ENCODE assay signal across 16 cellular contexts in genomic region chrX:43551590-43551989, GRCh38.
A peak's percentile ranks its signal among the peaks of the same experiment; 100 is the strongest.
DNase-seq lines count a peak whose midpoint lies in the region; ATAC-seq and TF ChIP-seq lines count a peak whose summit lies in the region.
"Had no signal": no experiment of that assay in that cellular context is flagged by ENCODE, and none has a peak within 500 bp of the region (broad histone marks: within the 10 kb centered on the region; RNA-seq: fewer than 3 reads in every experiment).

No MANE protein-coding gene starts in this region.

- no peaks in the 10 kb centered on the region for H3K27me3 ChIP-seq in Caco-2 (replicated peaks; ENCODE audit: control insufficient read depth, insufficient read depth, low read length)
- H3K27me3 ChIP-seq in PC-9 (ENCODE audit: insufficient read depth, low read depth): no peaks in the 10 kb centered on the region
- no peaks in the 10 kb centered on the region for H3K27me3 ChIP-seq in foreskin keratinocyte
- H3K27me3 ChIP-seq in muscle layer of duodenum (ENCODE audit: low read depth, low read length): no peaks in the 10 kb centered on the region
- H3K27me3 ChIP-seq: SJSA1 had no signal

- peaks cover 12% of the 10 kb centered on the region for H3K4me1 Mint-ChIP-seq in Caco-2 (ENCODE audit: low read depth, unreplicated experiment)

- no peaks in the 10 kb centered on the region for H3K36me3 Mint-ChIP-seq in Caco-2 (ENCODE audit: insufficient read depth, unreplicated experiment)

- no peak overlapping the region for H3K4me3 ChIP-seq in Caco-2 (ENCODE audit: low read depth, low read length)
- no peak overlapping the region for H3K4me3 ChIP-seq in PC-9
- no peak overlapping the region for H3K4me3 ChIP-seq in muscle layer of duodenum (ENCODE audit: low read depth in 1 of 2, low read length in 2 of 2)
- H3K4me3 ChIP-seq: lung, SJSA1 had no signal

- H3K9me3 ChIP-seq in Caco-2 (no peaks in the 10 kb centered on the region), PC-9 (ENCODE audit: insufficient read depth, low read depth) (no peaks in the 10 kb centered on the region), muscle layer of duodenum (ENCODE audit: control insufficient read depth in 1 of 2, low read length in 2 of 2) (no peaks in the 10 kb centered on the region)
- H3K9me3 ChIP-seq: SJSA1 had no signal

- TF ChIP-seq CTCF in Caco-2 (IDR thresholded peaks at IDR 0.05; ENCODE audit: insufficient read depth in 1 of 2, low read depth in 1 of 2, low read length in 1 of 2, severe bottlenecking in 1 of 2, unreplicated experiment in 1 of 2) (no peak), PC-9 (conservative IDR thresholded peaks at IDR 0.05) (no peak), foreskin keratinocyte (conservative IDR thresholded peaks at IDR 0.05) (no peak)

- no peaks in the 10 kb centered on the region for H3F3A ChIP-seq in PC-9 (ENCODE audit: insufficient read depth, low read depth)

- H3K79me2 ChIP-seq in PC-9 (ENCODE audit: low read depth): no peaks in the 10 kb centered on the region

- H3K4me3 Mint-ChIP-seq in Caco-2 (ENCODE audit: unreplicated experiment): no peak overlapping the region
- H3K4me3 Mint-ChIP-seq: activated naive CD8-positive, alpha-beta T cell; activated T-cell treated with anti-CD3 and anti-CD28 coated beads, Interleukin-2, amount 50 U/mL, for 72 hours; effector memory CD8-positive, alpha-beta T cell had no signal

- no peak for TF ChIP-seq POLR2A in erythroblast (IDR thresholded peaks at IDR 0.05; ENCODE audit: low read length)

- BruUV-seq in Caco-2 (replicated peaks; lab: Mats Ljungman, UMichigan) (no TSS peak), PC-9 (replicated peaks; lab: Mats Ljungman, UMichigan) (no TSS peak)

- H2AFZ ChIP-seq in PC-9: no peak overlapping the region

- intact Hi-C loops in Caco-2 (cut with micrococcal nuclease; ENCODE audit: unreplicated experiment) (loop anchor here (10.0 kb wide), 1 partner anchor 577 kb away; no protein-coding TSS in a partner anchor), PC-9 (cut with micrococcal nuclease; ENCODE audit: unreplicated experiment) (loop anchor here (10.0 kb wide), 2 partner anchors 103 to 383 kb away; partner anchors contain the start of gene MAOA)

- H3K9me3 Mint-ChIP-seq in Caco-2 (ENCODE audit: unreplicated experiment): peaks cover 13% of the 10 kb centered on the region
- H3K9me3 Mint-ChIP-seq: activated T-cell treated with anti-CD3 and anti-CD28 coated beads, Interleukin-2, amount 50 U/mL, for 72 hours; effector memory CD8-positive, alpha-beta T cell had no signal

- H3K27ac Mint-ChIP-seq in Caco-2 (ENCODE audit: unreplicated experiment): peak overlapping the region; percentile 51
- H3K27ac Mint-ChIP-seq: activated naive CD8-positive, alpha-beta T cell; activated T-cell treated with anti-CD3 and anti-CD28 coated beads, Interleukin-2, amount 50 U/mL, for 72 hours; effector memory CD8-positive, alpha-beta T cell had no signal

- H3K4me2 ChIP-seq in PC-9: peak overlapping the region; percentile 38; the same call in 1 of the 2 replicates

- H3K36me3 ChIP-seq in Caco-2 (ENCODE audit: control insufficient read depth, insufficient read depth, low read length) (no peaks in the 10 kb centered on the region), PC-9 (ENCODE audit: low read depth) (no peaks in the 10 kb centered on the region), muscle layer of duodenum (ENCODE audit: control insufficient read depth in 1 of 2, insufficient read depth in 2 of 2, low read length in 2 of 2) (no peaks in the 10 kb centered on the region)
- H3K36me3 ChIP-seq: SJSA1 had no signal

- peak; percentile 21 for ATAC-seq in foreskin keratinocyte
- ATAC-seq: activated T-cell treated with anti-CD3 and anti-CD28 coated beads, Interleukin-2, amount 50 U/mL, for 72 hours; effector memory CD8-positive, alpha-beta T cell had no signal

- H3K9me2 ChIP-seq in PC-9 (ENCODE audit: insufficient read depth): no peaks in the 10 kb centered on the region

- no peaks in the 10 kb centered on the region for H4K20me1 ChIP-seq in PC-9 (ENCODE audit: insufficient read depth)

- no peak overlapping the region for H3K27ac ChIP-seq in PC-9
- H3K27ac ChIP-seq in foreskin keratinocyte: no peak overlapping the region
- peak overlapping the region; percentile 31 for H3K27ac ChIP-seq in muscle layer of duodenum (ENCODE audit: low read length)
- H3K27ac ChIP-seq: SJSA1 had no signal

- DNase-seq in Caco-2 (no peak), PC-9 (no peak), foreskin keratinocyte (no peak), AG08396 (ENCODE audit: low spot score) (no peak), NCI-H2081 treated with DMSO at 0.1 percent for 48 hours (lab: John Stamatoyannopoulos, UW) (no peak), erythroblast (lab: John Stamatoyannopoulos, UW) (no peak), amygdala (lab: John Stamatoyannopoulos, UW) (no peak)
- DNase-seq: activated CD4-positive, alpha-beta T cell treated with anti-CD3 and anti-CD28 coated beads, Interleukin-2, amount 50 U/mL, for 4 hours; activated T-cell treated with anti-CD3 and anti-CD28 coated beads, Interleukin-2, amount 50 U/mL, for 72 hours; effector memory CD8-positive, alpha-beta T cell; NCI-H187 treated with DMSO at 0.1 percent for 48 hours; NCI-H510A had no signal

- CTCF ChIA-PET in Caco-2 (lab: Charles Lee) (no interaction called here), PC-9 (lab: Charles Lee) (no interaction called here)

- H3K27me3 Mint-ChIP-seq in Caco-2 (ENCODE audit: insufficient read depth, unreplicated experiment): no peaks in the 10 kb centered on the region
- H3K27me3 Mint-ChIP-seq: activated naive CD8-positive, alpha-beta T cell; effector memory CD8-positive, alpha-beta T cell had no signal

- POLR2A ChIA-PET in Caco-2 (lab: Charles Lee): no interaction called here
- POLR2A ChIA-PET in PC-9 (lab: Charles Lee; ENCODE audit: unreplicated experiment): no interaction called here

- H3K4me1 ChIP-seq in Caco-2 (peaks cover 8% of the 10 kb centered on the region; the same call in 1 of the 2 replicates), PC-9 (replicated peaks; ENCODE audit: insufficient read depth) (peaks cover 8% of the 10 kb centered on the region; the same call in 1 of the 2 replicates), foreskin keratinocyte (no peaks in the 10 kb centered on the region), muscle layer of duodenum (ENCODE audit: control insufficient read depth in 1 of 2, insufficient read depth in 2 of 2, low read length in 2 of 2) (no peaks in the 10 kb centered on the region)
- H3K4me1 ChIP-seq: SJSA1 had no signal
